In genomic region chr7:157508477-157508881, GRCh38 we compare ENCODE assay signal across 1 cellular context.
TF ChIP-seq lines count a peak whose summit lies in the region.

No MANE protein-coding gene starts in this region.

TF ChIP-seq in SK-N-SH treated with all-trans-retinoic acid at 6 μM for 48 hours, 23 proteins besides CTCF, POLR2A, EP300 and RAD21 (continued from another document):
- TF ChIP-seq CSRNP3 (CRISPR knock-in tag; IDR thresholded peaks at IDR 0.05) (no peak), ARNTL (CRISPR knock-in tag; IDR thresholded peaks at IDR 0.05; ENCODE audit: borderline replicate concordance, low read depth) (no peak), RARB (CRISPR knock-in tag; IDR thresholded peaks at IDR 0.05) (no peak)
